23 cellular contexts compared by ENCODE assay signal in the genomic region with DNA sequence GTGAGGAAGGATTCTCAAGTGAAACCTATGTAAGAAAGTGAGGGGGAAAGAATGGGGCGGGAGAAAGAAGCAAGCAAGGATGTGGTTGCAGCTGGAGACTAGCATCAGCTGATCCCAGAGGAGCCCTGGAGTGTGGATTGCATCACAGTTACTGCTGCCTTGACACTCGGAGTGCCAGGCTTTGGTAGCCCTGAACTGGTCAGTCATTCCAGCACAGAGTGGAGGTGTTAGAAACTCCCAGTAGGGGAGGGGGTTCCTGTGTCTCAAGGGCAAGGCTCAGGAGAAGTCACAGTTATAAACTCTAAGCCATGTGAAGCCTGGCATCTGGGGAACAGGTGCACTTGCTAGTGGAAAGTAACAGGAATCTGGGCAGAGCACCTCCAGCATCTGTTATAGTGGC. TPM values are rescaled to one million over a fixed set of nuclear protein-coding genes. Genes with fewer than 3 reads are reported as not detected.
"Had no signal": no experiment of that assay in that cellular context is flagged by ENCODE, and none has a peak within 500 bp of the region (broad histone marks: within the 10 kb centered on the region; RNA-seq: fewer than 3 reads in every experiment).

No MANE protein-coding gene starts in this region.

- H3K4me2 ChIP-seq: smooth muscle cell had no signal

- H3K27me3 ChIP-seq: neutrophil, right atrium auricular region, transverse colon, vagina had no signal

- DNase-seq: activated CD4-positive, alpha-beta T cell treated with anti-CD3 and anti-CD28 coated beads for 48 hours; activated CD8-positive, alpha-beta memory T cell treated with anti-CD3 and anti-CD28 coated beads, Interleukin-2, amount 50 U/mL, for 4 hours; activated CD8-positive, alpha-beta T cell treated with anti-CD3 and anti-CD28 coated beads for 36 hours; activated effector memory CD4-positive, alpha-beta T cell treated with anti-CD3 and anti-CD28 coated beads, Interleukin-2, amount 50 U/mL, for 16 hours; activated T-cell treated with anti-CD3 and anti-CD28 coated beads, Interleukin-2, amount 50 U/mL, for 48 hours; amniotic stem cell; hippocampal formation; kidney; left ventricle myocardium inferior; natural killer cell; posterior cingulate gyrus; stimulated activated CD4-positive, alpha-beta T cell treated with anti-CD3 and anti-CD28 coated beads, Interleukin-4, amount 100 ng/mL, for 4 hours; stimulated activated CD8-positive, alpha-beta memory T cell treated with anti-CD3 and anti-CD28 coated beads, Interleukin-4, amount 100 ng/mL, for 48 hours; stimulated activated naive CD8-positive, alpha-beta T cell treated with anti-CD3 and anti-CD28 coated beads, Interleukin-15, Interleukin-2, amounts not matched to agents 100 U/mL and 50 U/mL, for 24 hours; T-helper 17 cell; transverse colon had no signal

- H3K36me3 ChIP-seq: left ventricle myocardium inferior, neutrophil, right atrium auricular region, transverse colon, vagina had no signal

- H3K9me3 ChIP-seq: left ventricle myocardium inferior, neutrophil, right atrium auricular region, transverse colon, vagina had no signal

- H3K4me1 ChIP-seq: left ventricle myocardium inferior, right atrium auricular region, transverse colon, vagina had no signal

- H3K4me3 ChIP-seq: left ventricle myocardium inferior, right atrium auricular region, smooth muscle cell, transverse colon, vagina had no signal

- H3K27ac ChIP-seq: epithelial cell of prostate, left ventricle myocardium inferior, neutrophil, right atrium auricular region, transverse colon, vagina had no signal

- FAIRE-seq: kidney had no signal

- ATAC-seq: activated CD8-positive, alpha-beta T cell treated with anti-CD3 and anti-CD28 coated beads for 36 hours; natural killer cell; stimulated activated naive CD8-positive, alpha-beta T cell treated with anti-CD3 and anti-CD28 coated beads, Interleukin-15, Interleukin-2, amounts not matched to agents 100 U/mL and 50 U/mL, for 24 hours; T-helper 17 cell; WTC11 had no signal

RNA-seq across cellular contexts. Expression of a gene that starts 23.5 kb away (rescaled TPM):
- total RNA-seq: activated CD8-positive, alpha-beta T cell treated with anti-CD3 and anti-CD28 coated beads for 36 hours; dermis microvascular lymphatic vessel endothelial cell; natural killer cell; T-helper 17 cell had no signal
